In genomic region chr9:37329576-37329975, GRCh38 we compare ENCODE assay signal across 8 cellular contexts.
A peak's percentile ranks its signal among the peaks of the same experiment; 100 is the strongest.
DNase-seq lines count a peak whose midpoint lies in the region; ATAC-seq, FAIRE-seq and TF ChIP-seq lines count a peak whose summit lies in the region.

No MANE protein-coding gene starts in this region.

- no peak overlapping the region for H3K4me3 ChIP-seq in Loucy (ENCODE audit: low read length, poor library complexity, severe bottlenecking)
- no peak overlapping the region for H3K4me3 ChIP-seq in mucosa of descending colon

- H2AFZ ChIP-seq in Loucy (ENCODE audit: low read length), result no peak overlapping the region

- H3K27ac ChIP-seq in 22Rv1, result no peak overlapping the region

- H3K36me3 ChIP-seq in Loucy (ENCODE audit: insufficient read depth, low read length) (no peaks in the 10 kb centered on the region), mucosa of descending colon (ENCODE audit: low read depth) (no peaks in the 10 kb centered on the region)

- peaks cover 2% of the 10 kb centered on the region for H4K20me1 ChIP-seq in Loucy (ENCODE audit: insufficient read depth, low read length, poor library complexity, severe bottlenecking)

- H3K4me2 ChIP-seq in Loucy (ENCODE audit: low read depth, low read length, poor library complexity, severe bottlenecking), result no peak overlapping the region

- no peak for DNase-seq in GM10248 (ENCODE audit: extremely low spot score)
- DNase-seq in urothelium cell line (ENCODE audit: low spot score), result no peak
- DNase-seq in mucosa of descending colon, result no peak
- no peak for DNase-seq in GOT3 (lab: John Stamatoyannopoulos, UW)
- DNase-seq in COLO668 (lab: John Stamatoyannopoulos, UW; ENCODE audit: unreplicated experiment), result no peak

- no peak overlapping the region for H3K9ac ChIP-seq in Loucy (ENCODE audit: low read depth, low read length, poor library complexity, severe bottlenecking)

- H3K79me2 ChIP-seq in Loucy (ENCODE audit: insufficient read depth, low read length), result peaks cover 8% of the 10 kb centered on the region; the same call in 1 of the 2 replicates

- no peaks in the 10 kb centered on the region for H3F3A ChIP-seq in Loucy (ENCODE audit: low read depth)

- TF ChIP-seq CTCF in 22Rv1 (IDR thresholded peaks at IDR 0.05), result peak; percentile 71
- TF ChIP-seq CTCF in GM10248 (IDR thresholded peaks at IDR 0.05; ENCODE audit: control extremely low read depth, extremely low read depth, low read depth, missing control alignments), result peak; percentile 65
- TF ChIP-seq CTCF in Loucy (conservative IDR thresholded peaks at IDR 0.05; ENCODE audit: low read length), result peak; percentile 59
- no peak for TF ChIP-seq CTCF in mucosa of descending colon (IDR thresholded peaks at IDR 0.05)

- ATAC-seq in mucosa of descending colon, result no peak

- FAIRE-seq in colon (lab: Jason Lieb, UNC), result peak; percentile 36
- FAIRE-seq in urothelium cell line (lab: Jason Lieb, UNC), result peak; percentile 48

- intact Hi-C loops in mucosa of descending colon (cut with DNase I, micrococcal nuclease), result no loop called here

- CTCF ChIA-PET in GM10248 (lab: Yijun Ruan, JAX), result interaction anchor here (0.8 to 5.5 kb wide), 47 partner anchors 8 to 455 kb away, joined by 3 to 38 read pairs (median 4); no protein-coding TSS in a partner anchor

- no peaks in the 10 kb centered on the region for H3K27me3 ChIP-seq in Loucy (ENCODE audit: insufficient read depth, low read length, poor library complexity, severe bottlenecking)

- H3K4me1 ChIP-seq in Loucy (ENCODE audit: insufficient read depth, low read length, poor library complexity, severe bottlenecking) (peaks cover 28% of the 10 kb centered on the region), mucosa of descending colon (ENCODE audit: low read depth) (peaks cover 24% of the 10 kb centered on the region)

- POLR2A ChIA-PET in GM10248 (lab: Yijun Ruan, JAX), result no interaction called here

- H3K9me3 ChIP-seq in Loucy (ENCODE audit: insufficient read depth, low read depth, low read length) (no peaks in the 10 kb centered on the region), mucosa of descending colon (no peaks in the 10 kb centered on the region)

- H3K9me2 ChIP-seq in Loucy (replicated peaks; ENCODE audit: low read depth, low read length), result no peaks in the 10 kb centered on the region
